ENCODE assay signal across 9 cellular contexts in the genomic region with DNA sequence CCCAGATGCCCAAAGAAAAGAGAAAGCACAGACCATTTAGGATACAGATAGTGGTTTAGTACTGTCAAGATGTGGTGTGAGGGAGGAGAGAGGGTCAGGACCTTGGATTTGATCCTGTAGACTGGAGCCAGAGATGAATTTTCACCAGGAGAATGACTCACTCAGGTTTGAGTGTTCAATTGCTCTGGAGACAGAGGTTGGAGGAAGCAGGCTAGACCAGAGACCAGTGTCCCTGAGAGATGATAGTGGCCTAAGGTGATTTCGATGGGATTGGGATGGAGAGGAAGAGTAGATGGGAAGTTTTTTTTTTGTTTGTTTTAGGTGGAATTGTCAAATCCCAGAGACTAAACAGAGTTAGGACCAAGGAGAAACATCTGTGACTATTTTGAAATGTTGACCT. TPM values are rescaled to one million over a fixed set of nuclear protein-coding genes. Genes with fewer than 3 reads are reported as not detected.
DNase-seq lines count a peak whose midpoint lies in the region; ATAC-seq and TF ChIP-seq lines count a peak whose summit lies in the region.
"Had no signal": no experiment of that assay in that cellular context is flagged by ENCODE, and none has a peak within 500 bp of the region (broad histone marks: within the 10 kb centered on the region; RNA-seq: fewer than 3 reads in every experiment).

No MANE protein-coding gene starts in this region.

- H3K9me3 Mint-ChIP-seq in MCF 10A (ENCODE audit: unreplicated experiment): no peaks in the 10 kb centered on the region
- H3K9me3 Mint-ChIP-seq in naive thymus-derived CD8-positive, alpha-beta T cell: no peaks in the 10 kb centered on the region

- H3K36me3 ChIP-seq in BLaER1 (peaks cover 43% of the 10 kb centered on the region), Karpas-422 (ENCODE audit: insufficient read depth, low read length) (peaks cover 5% of the 10 kb centered on the region; the same call in 1 of the 2 replicates), left lung (peaks cover 0 to 8% of the 10 kb centered on the region in 2 donors)

- H3K27me3 ChIP-seq in BLaER1: no peaks in the 10 kb centered on the region
- H3K27me3 ChIP-seq in Karpas-422 (ENCODE audit: low read length): no peaks in the 10 kb centered on the region
- H3K27me3 ChIP-seq in left lung: no peaks in the 10 kb centered on the region

- no peaks in the 10 kb centered on the region for H3K9me2 ChIP-seq in Karpas-422 (replicated peaks; ENCODE audit: insufficient read depth, low read length)

- ATAC-seq in naive thymus-derived CD8-positive, alpha-beta T cell: no peak
- no peak for ATAC-seq in left lung
- ATAC-seq in HG02938 (IDR thresholded peaks at IDR 0.05; ENCODE audit: unreplicated experiment): no peak

- peak overlapping the region; percentile 89 for H3K4me3 Mint-ChIP-seq in MCF 10A (ENCODE audit: unreplicated experiment)
- H3K4me3 Mint-ChIP-seq in naive thymus-derived CD8-positive, alpha-beta T cell: peak overlapping the region in 8 of 10 donors; percentile 16 to 98 (median 90)

- no peak overlapping the region for H2AFZ ChIP-seq in Karpas-422 (ENCODE audit: low read length)

- TF ChIP-seq CTCF in MCF 10A (IDR thresholded peaks at IDR 0.05; ENCODE audit: unreplicated experiment) (no peak), left lung (IDR thresholded peaks at IDR 0.05) (no peak), GM10266 (IDR thresholded peaks at IDR 0.05; ENCODE audit: control insufficient read depth, insufficient read depth, low read depth, missing control alignments) (no peak)

- peaks cover 68% of the 10 kb centered on the region for H4K20me1 ChIP-seq in BLaER1
- peaks cover 42% of the 10 kb centered on the region; the same call in 1 of the 2 replicates for H4K20me1 ChIP-seq in Karpas-422 (ENCODE audit: insufficient read depth, low read depth, low read length)

- H3K27ac Mint-ChIP-seq in MCF 10A (ENCODE audit: low read depth, unreplicated experiment): peak overlapping the region; percentile 94
- H3K27ac Mint-ChIP-seq in naive thymus-derived CD8-positive, alpha-beta T cell: peak overlapping the region in 6 of 10 donors; percentile 25 to 87 (median 48)

- no peak overlapping the region for H3K27ac ChIP-seq in BLaER1
- no peak overlapping the region for H3K27ac ChIP-seq in Karpas-422 (ENCODE audit: low read length)
- H3K27ac ChIP-seq in left lung: peak overlapping the region in 1 of 2 donors; percentile 38

- H3K9me3 ChIP-seq in BLaER1 (no peaks in the 10 kb centered on the region), Karpas-422 (ENCODE audit: low read length) (no peaks in the 10 kb centered on the region), left lung (no peaks in the 10 kb centered on the region)

- H3K4me1 ChIP-seq in BLaER1: peaks cover 48% of the 10 kb centered on the region
- peaks cover 39% of the 10 kb centered on the region for H3K4me1 ChIP-seq in Karpas-422 (ENCODE audit: low read length)
- peaks cover 20 to 46% of the 10 kb centered on the region in 2 donors for H3K4me1 ChIP-seq in left lung

- H3K79me2 ChIP-seq in Karpas-422 (ENCODE audit: low read length): peaks cover 68% of the 10 kb centered on the region

- no TSS peak for BruUV-seq in MCF 10A (replicated peaks; lab: Mats Ljungman, UMichigan)

- DNase-seq in Karpas-422: no peak
- DNase-seq in MCF 10A (ENCODE audit: unreplicated experiment): peak; percentile 54
- no peak for DNase-seq in naive thymus-derived CD8-positive, alpha-beta T cell
- no peak for DNase-seq in left lung
- no peak for DNase-seq in GM10266 (ENCODE audit: extremely low spot score)
- no peak for DNase-seq in NCI-H1436 treated with DMSO at 0.1 percent for 48 hours (lab: John Stamatoyannopoulos, UW)
- DNase-seq: activated CD8-positive, alpha-beta memory T cell treated with anti-CD3 and anti-CD28 coated beads, Interleukin-2, amount 50 U/mL, for 4 hours had no signal

- H3K4me3 ChIP-seq in BLaER1: peak overlapping the region; percentile 93; the same call in 1 of the 2 replicates
- peak overlapping the region; percentile 97; the same call in 1 of the 2 replicates for H3K4me3 ChIP-seq in Karpas-422 (ENCODE audit: low read length)
- H3K4me3 ChIP-seq in left lung: peak overlapping the region in 1 of 2 donors; percentile 57

- intact Hi-C loops in MCF 10A (cut with micrococcal nuclease) (loop anchor here (2.0 kb wide), 1 partner anchor 73 kb away; a partner anchor contains a TSS), left lung (cut with DNase I) (no loop called here)

- peak overlapping the region; percentile 94 for H3K4me2 ChIP-seq in BLaER1
- H3K4me2 ChIP-seq in Karpas-422 (ENCODE audit: low read depth, low read length, poor library complexity, severe bottlenecking): peak overlapping the region; percentile 87

- CTCF ChIA-PET in MCF 10A (lab: Yijun Ruan, JAX): interaction anchor here (0.6 to 2.3 kb wide), 9 partner anchors 9 to 130 kb away, joined by 3 to 11 read pairs (median 5); a partner anchor contains a TSS

- POLR2A ChIA-PET in MCF 10A (lab: Yijun Ruan, JAX): interaction anchor here (0.5 to 6.1 kb wide), 15 partner anchors 7 to 328 kb away, joined by 3 to 110 read pairs (median 12); a partner anchor contains a TSS
- POLR2A ChIA-PET in naive thymus-derived CD8-positive, alpha-beta T cell (lab: Charles Lee): no interaction called here

- H3K27me3 Mint-ChIP-seq in MCF 10A (ENCODE audit: insufficient read depth, unreplicated experiment): no peaks in the 10 kb centered on the region
- no peaks in the 10 kb centered on the region for H3K27me3 Mint-ChIP-seq in naive thymus-derived CD8-positive, alpha-beta T cell

- peaks cover 28% of the 10 kb centered on the region for H3K36me3 Mint-ChIP-seq in MCF 10A (ENCODE audit: insufficient read depth, unreplicated experiment)
- H3K36me3 Mint-ChIP-seq in naive thymus-derived CD8-positive, alpha-beta T cell: peaks cover 0 to 27% (median 10%) of the 10 kb centered on the region in 3 donors

- H3K9ac ChIP-seq in BLaER1 (peak overlapping the region; percentile 99; the same call in 1 of the 2 replicates), Karpas-422 (ENCODE audit: low read length) (peak overlapping the region; percentile 95)

- H3K4me1 Mint-ChIP-seq in MCF 10A (ENCODE audit: insufficient read depth, unreplicated experiment): peaks cover 42% of the 10 kb centered on the region
- peaks cover 28 to 68% (median 55%) of the 10 kb centered on the region in 4 donors for H3K4me1 Mint-ChIP-seq in naive thymus-derived CD8-positive, alpha-beta T cell

RNA-seq across cellular contexts. Expression of a gene that starts 2.3 kb away (rescaled TPM):
- total RNA-seq in Karpas-422 (2014; rRNA removed; shearing (Covaris generic); ENCODE audit: low replicate concordance): 42.7 and 47.3 TPM in 2 replicates
- total RNA-seq in MCF 10A (2022): 78.5 and 91.3 TPM in 2 replicates
- total RNA-seq in naive thymus-derived CD8-positive, alpha-beta T cell: 10 to 100 TPM; 29.4 to 30.0 TPM
- 1 to 10 TPM; 4.5 to 9.3 (median 4.8) TPM for polyA plus RNA-seq in naive thymus-derived CD8-positive, alpha-beta T cell
- total RNA-seq in left lung: 10 to 100 TPM; 18.3 to 26.4 TPM
